In the genomic region with DNA sequence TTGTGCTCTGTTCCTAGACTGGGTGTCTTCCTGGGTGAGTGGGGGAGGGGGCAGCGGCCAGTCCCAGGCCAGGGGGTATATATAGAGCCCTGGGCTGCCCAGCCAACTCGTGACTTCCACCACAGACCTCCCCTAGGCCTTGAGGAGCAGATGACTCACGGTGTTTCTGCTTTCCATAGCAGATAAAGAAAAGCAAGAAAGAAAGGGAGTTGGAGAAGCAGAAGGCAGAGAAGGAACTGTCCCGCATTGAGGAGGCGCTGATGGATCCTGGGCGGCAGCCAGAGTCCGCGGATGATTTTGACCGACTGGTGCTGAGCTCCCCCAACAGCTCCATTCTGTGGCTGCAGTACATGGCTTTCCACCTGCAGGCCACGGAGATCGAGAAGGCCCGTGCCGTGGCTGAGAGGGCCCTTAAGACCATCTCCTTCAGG, we compare ENCODE assay signal across 16 cellular contexts. TPM values are rescaled to one million over a fixed set of nuclear protein-coding genes. Genes with fewer than 3 reads are reported as not detected.
DNase-seq lines count a peak whose midpoint lies in the region; ATAC-seq and TF ChIP-seq lines count a peak whose summit lies in the region.
"Had no signal": no experiment of that assay in that cellular context is flagged by ENCODE, and none has a peak within 500 bp of the region (broad histone marks: within the 10 kb centered on the region; RNA-seq: fewer than 3 reads in every experiment).

No MANE protein-coding gene starts in this region.

- ATAC-seq in activated naive CD8-positive, alpha-beta T cell treated with anti-CD3 and anti-CD28 coated beads, Interleukin-2, amount 10 ng/mL, durations not matched to agents 7 days and 5 days (ENCODE audit: low read depth), result no peak
- ATAC-seq in activated naive CD8-positive, alpha-beta T cell treated with anti-CD3 and anti-CD28 coated beads, Interleukin-2, amount 50 U/mL, for 24 hours, result no peak
- ATAC-seq in upper lobe of right lung, result peak; percentile 48

- no peak overlapping the region for H3K4me3 Mint-ChIP-seq in activated naive CD8-positive, alpha-beta T cell treated with anti-CD3 and anti-CD28 coated beads, Interleukin-2, amount 10 ng/mL, durations not matched to agents 7 days and 5 days
- H3K4me3 Mint-ChIP-seq in activated naive CD8-positive, alpha-beta T cell treated with anti-CD3 and anti-CD28 coated beads, Interleukin-2, amount 50 U/mL, for 24 hours, result no peak overlapping the region
- H3K4me3 Mint-ChIP-seq: IgD-negative memory B cell; T-helper 2 cell treated with Interferon-gamma antibody and Interleukin-4, amounts not matched to agents 5 μg/mL and 100 μg/mL, for 36 hours had no signal

- no peak for DNase-seq in activated naive CD8-positive, alpha-beta T cell treated with anti-CD3 and anti-CD28 coated beads, Interleukin-2, amount 10 ng/mL, durations not matched to agents 7 days and 5 days
- DNase-seq in activated naive CD8-positive, alpha-beta T cell treated with anti-CD3 and anti-CD28 coated beads, Interleukin-2, amount 50 U/mL, for 24 hours, result no peak
- DNase-seq in choroid plexus epithelial cell (ENCODE audit: low read depth) (peak; percentile 85), medulla oblongata (ENCODE audit: extremely low spot score) (peak; percentile 30), upper lobe of right lung (no peak), activated gamma-delta T cell treated with Interleukin-2 at 50 U/mL for 16 hours (no peak), cerebellar cortex (ENCODE audit: low spot score) (no peak)
- DNase-seq in activated effector memory CD4-positive, alpha-beta T cell treated with Interleukin-2 at 50 U/mL for 16 hours, result no peak

- no peaks in the 10 kb centered on the region for H3K27me3 ChIP-seq in upper lobe of right lung
- H3K27me3 ChIP-seq: cardiac muscle cell had no signal

- H3K27me3 Mint-ChIP-seq in activated naive CD8-positive, alpha-beta T cell treated with anti-CD3 and anti-CD28 coated beads, Interleukin-2, amount 10 ng/mL, durations not matched to agents 7 days and 5 days, result no peaks in the 10 kb centered on the region
- no peaks in the 10 kb centered on the region for H3K27me3 Mint-ChIP-seq in activated naive CD8-positive, alpha-beta T cell treated with anti-CD3 and anti-CD28 coated beads, Interleukin-2, amount 50 U/mL, for 24 hours
- H3K27me3 Mint-ChIP-seq: IgD-negative memory B cell had no signal

- TF ChIP-seq CTCF in choroid plexus epithelial cell (conservative IDR thresholded peaks at IDR 0.05; ENCODE audit: low read depth, low read length) (no peak), upper lobe of right lung (IDR thresholded peaks at IDR 0.05) (no peak)

- intact Hi-C loops in upper lobe of right lung (cut with DNase I), result no loop called here

- H3K4me1 Mint-ChIP-seq in activated naive CD8-positive, alpha-beta T cell treated with anti-CD3 and anti-CD28 coated beads, Interleukin-2, amount 10 ng/mL, durations not matched to agents 7 days and 5 days, result peaks cover 8% of the 10 kb centered on the region
- H3K4me1 Mint-ChIP-seq in activated naive CD8-positive, alpha-beta T cell treated with anti-CD3 and anti-CD28 coated beads, Interleukin-2, amount 50 U/mL, for 24 hours, result no peaks in the 10 kb centered on the region

- POLR2A ChIA-PET in activated naive CD8-positive, alpha-beta T cell treated with anti-CD3 and anti-CD28 coated beads, Interleukin-2, amount 10 ng/mL, durations not matched to agents 7 days and 5 days (lab: Charles Lee), result interaction anchor here (0.5 to 0.9 kb wide), 2 partner anchors 10 to 615 kb away, joined by 3 read pairs; a partner anchor contains a TSS

- H3K4me3 ChIP-seq in choroid plexus epithelial cell (ENCODE audit: low read depth, low read length) (no peak overlapping the region), upper lobe of right lung (no peak overlapping the region)
- H3K4me3 ChIP-seq: cardiac muscle cell, prostate gland had no signal

- no peaks in the 10 kb centered on the region for H3K9me3 Mint-ChIP-seq in activated naive CD8-positive, alpha-beta T cell treated with anti-CD3 and anti-CD28 coated beads, Interleukin-2, amount 10 ng/mL, durations not matched to agents 7 days and 5 days
- H3K9me3 Mint-ChIP-seq in activated naive CD8-positive, alpha-beta T cell treated with anti-CD3 and anti-CD28 coated beads, Interleukin-2, amount 50 U/mL, for 24 hours, result no peaks in the 10 kb centered on the region
- H3K9me3 Mint-ChIP-seq: IgD-negative memory B cell; T-helper 2 cell treated with Interferon-gamma antibody and Interleukin-4, amounts not matched to agents 5 μg/mL and 100 μg/mL, for 36 hours had no signal

- peaks cover 93% of the 10 kb centered on the region for H3K36me3 ChIP-seq in upper lobe of right lung

- peaks cover 19% of the 10 kb centered on the region for H3K4me1 ChIP-seq in upper lobe of right lung
- H3K4me1 ChIP-seq: prostate gland had no signal

- H3K9me3 ChIP-seq in upper lobe of right lung, result no peaks in the 10 kb centered on the region
- H3K9me3 ChIP-seq: prostate gland had no signal

- H3K27ac Mint-ChIP-seq in activated naive CD8-positive, alpha-beta T cell treated with anti-CD3 and anti-CD28 coated beads, Interleukin-2, amount 10 ng/mL, durations not matched to agents 7 days and 5 days, result peak overlapping the region; percentile 51
- no peak overlapping the region for H3K27ac Mint-ChIP-seq in activated naive CD8-positive, alpha-beta T cell treated with anti-CD3 and anti-CD28 coated beads, Interleukin-2, amount 50 U/mL, for 24 hours
- H3K27ac Mint-ChIP-seq: T-helper 2 cell treated with Interferon-gamma antibody and Interleukin-4, amounts not matched to agents 5 μg/mL and 100 μg/mL, for 36 hours had no signal

- H3K27ac ChIP-seq in upper lobe of right lung, result no peak overlapping the region
- H3K27ac ChIP-seq: cardiac muscle cell, prostate gland had no signal

- peaks cover 42% of the 10 kb centered on the region for H3K36me3 Mint-ChIP-seq in activated naive CD8-positive, alpha-beta T cell treated with anti-CD3 and anti-CD28 coated beads, Interleukin-2, amount 10 ng/mL, durations not matched to agents 7 days and 5 days
- H3K36me3 Mint-ChIP-seq in activated naive CD8-positive, alpha-beta T cell treated with anti-CD3 and anti-CD28 coated beads, Interleukin-2, amount 50 U/mL, for 24 hours (ENCODE audit: low read depth), result peaks cover 67% of the 10 kb centered on the region

RNA-seq across cellular contexts. Expression of a gene that starts 10.1 kb away (rescaled TPM):
- total RNA-seq in activated naive CD8-positive, alpha-beta T cell treated with anti-CD3 and anti-CD28 coated beads, Interleukin-2, amount 10 ng/mL, durations not matched to agents 7 days and 5 days, result 100 to 1,000 TPM; 117 to 124 TPM
- total RNA-seq in upper lobe of right lung, result 29.4 TPM
- total RNA-seq: OCI-LY7 had no signal

RNA-seq across cellular contexts. Expression of a gene that starts 16.7 kb away (rescaled TPM):
- total RNA-seq in activated naive CD8-positive, alpha-beta T cell treated with anti-CD3 and anti-CD28 coated beads, Interleukin-2, amount 10 ng/mL, durations not matched to agents 7 days and 5 days, result under 1 TPM; 0.74 to 0.94 TPM
- not detected for total RNA-seq in upper lobe of right lung
- total RNA-seq: cardiac muscle cell, frontal cortex, liver, prostate gland, temporal lobe had no signal

RNA-seq across cellular contexts. Expression of a gene that starts 37.0 kb away (rescaled TPM):
- total RNA-seq in activated naive CD8-positive, alpha-beta T cell treated with anti-CD3 and anti-CD28 coated beads, Interleukin-2, amount 10 ng/mL, durations not matched to agents 7 days and 5 days, result under 1 TPM; 0.17 to 0.67 TPM
- total RNA-seq in upper lobe of right lung, result not detected
- total RNA-seq: cardiac muscle cell, frontal cortex, OCI-LY7, temporal lobe had no signal

RNA-seq across cellular contexts. Expression of a gene that starts 45.6 kb away (rescaled TPM):
- 10 to 100 TPM; 45.1 to 49.9 TPM for total RNA-seq in activated naive CD8-positive, alpha-beta T cell treated with anti-CD3 and anti-CD28 coated beads, Interleukin-2, amount 10 ng/mL, durations not matched to agents 7 days and 5 days
- total RNA-seq in upper lobe of right lung, result 25.1 TPM

RNA-seq across cellular contexts. Expression of a gene that starts 45.8 kb away (rescaled TPM):
- total RNA-seq in activated naive CD8-positive, alpha-beta T cell treated with anti-CD3 and anti-CD28 coated beads, Interleukin-2, amount 10 ng/mL, durations not matched to agents 7 days and 5 days, result 100 to 1,000 TPM; 264 to 291 TPM
- 206 TPM for total RNA-seq in upper lobe of right lung

Comparison
In these comparisons a context has a peak if more than half of its experiments do, and no peak if none do; other contexts are left out.
1. DNase-seq: peak in choroid plexus epithelial cell (single experiment) and medulla oblongata (single experiment); none in activated naive CD8-positive, alpha-beta T cell treated with anti-CD3 and anti-CD28 coated beads, Interleukin-2, amount 10 ng/mL, durations not matched to agents 7 days and 5 days (single experiment), activated naive CD8-positive, alpha-beta T cell treated with anti-CD3 and anti-CD28 coated beads, Interleukin-2, amount 50 U/mL, for 24 hours (single experiment), upper lobe of right lung (single experiment), activated effector memory CD4-positive, alpha-beta T cell treated with Interleukin-2 at 50 U/mL for 16 hours (single experiment), activated gamma-delta T cell treated with Interleukin-2 at 50 U/mL for 16 hours (single experiment) and cerebellar cortex (single experiment).